8 cellular contexts compared by ENCODE assay signal in the genomic region with DNA sequence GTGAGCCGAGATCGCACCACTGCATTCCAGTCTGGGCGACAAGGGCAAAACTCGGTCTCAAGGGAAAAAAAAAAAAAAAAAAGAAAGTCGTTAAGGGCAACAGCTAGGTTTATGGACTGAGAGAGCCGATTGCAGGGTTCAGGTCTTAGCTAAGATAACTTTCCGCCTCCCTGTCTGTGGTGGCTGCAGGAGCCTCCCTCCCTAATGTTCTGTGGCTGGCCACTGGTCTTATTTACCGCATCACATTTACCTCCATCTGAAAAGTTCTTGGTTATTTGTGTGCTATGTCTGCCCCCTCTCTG. TPM values are rescaled to one million over a fixed set of nuclear protein-coding genes. Genes with fewer than 3 reads are reported as not detected.
DNase-seq lines count a peak whose midpoint lies in the region; ATAC-seq, FAIRE-seq and TF ChIP-seq lines count a peak whose summit lies in the region.

No MANE protein-coding gene starts in this region.

- H3K4me3 ChIP-seq in CD4-positive, alpha-beta memory T cell (ENCODE audit: low read length in 2 of 2): peak overlapping the region; percentile 70 to 86
- H3K4me3 ChIP-seq in MM.1S (ENCODE audit: low read length): peak overlapping the region; percentile 66
- H3K4me3 ChIP-seq in neural cell (ENCODE audit: low read length): peak overlapping the region; percentile 98

- no peaks in the 10 kb centered on the region for H3K36me3 Mint-ChIP-seq in CD4-positive, alpha-beta memory T cell
- H3K36me3 Mint-ChIP-seq in dendritic cell treated with granulocyte-macrophage colony-stimulating factor and Interleukin-4, amounts not matched to agents 40 ng/mL and 50 ng/mL, for 4 days (ENCODE audit: low read depth): peaks cover 6% of the 10 kb centered on the region

- peaks cover 30% of the 10 kb centered on the region for H3K79me2 ChIP-seq in MM.1S (ENCODE audit: low read length)
- peaks cover 29% of the 10 kb centered on the region for H3K79me2 ChIP-seq in neural cell (replicated peaks; ENCODE audit: insufficient read depth, low read length)

- H3F3A ChIP-seq in MM.1S (ENCODE audit: insufficient read depth, low read length): no peaks in the 10 kb centered on the region
- no peaks in the 10 kb centered on the region for H3F3A ChIP-seq in neural cell (ENCODE audit: insufficient read depth, low read length, poor library complexity, severe bottlenecking)

- H3K27me3 ChIP-seq in CD4-positive, alpha-beta memory T cell (ENCODE audit: insufficient read depth, low read length): no peaks in the 10 kb centered on the region
- H3K27me3 ChIP-seq in MM.1S (replicated peaks; ENCODE audit: insufficient read depth, low read length) (no peaks in the 10 kb centered on the region), neural cell (ENCODE audit: insufficient read depth, low read depth, low read length) (no peaks in the 10 kb centered on the region)

- no peak for TF ChIP-seq CTCF in MM.1S (IDR thresholded peaks at IDR 0.05; ENCODE audit: low read length)
- no peak for TF ChIP-seq CTCF in neural cell (IDR thresholded peaks at IDR 0.05; ENCODE audit: poor library complexity, severe bottlenecking)

- H3K9ac ChIP-seq in MM.1S (ENCODE audit: low read length): peak overlapping the region; percentile 70
- H3K9ac ChIP-seq in neural cell (ENCODE audit: low read length): peak overlapping the region; percentile 88

- H3K9me3 ChIP-seq in CD4-positive, alpha-beta memory T cell (ENCODE audit: control insufficient read depth in 1 of 2, low read length in 2 of 2): no peaks in the 10 kb centered on the region
- H3K9me3 ChIP-seq in MM.1S (replicated peaks; ENCODE audit: insufficient read depth, low read length): no peaks in the 10 kb centered on the region
- no peaks in the 10 kb centered on the region for H3K9me3 ChIP-seq in neural cell (ENCODE audit: low read length)

- no peak for DNase-seq in CD4-positive, alpha-beta memory T cell
- DNase-seq in MM.1S (no peak), iPS-NIHi7 (ENCODE audit: extremely low spot score) (no peak), GM12891 (ENCODE audit: insufficient read length, low spot score) (no peak), NCI-H2196 (lab: John Stamatoyannopoulos, UW; ENCODE audit: unreplicated experiment) (no peak)

- CTCF ChIA-PET in CD4-positive, alpha-beta memory T cell (lab: Charles Lee; ENCODE audit: partially characterized antibody): interaction anchor here (0.5 to 1.5 kb wide), 3 partner anchors 8 to 432 kb away, joined by 4 to 5 read pairs (median 4); no protein-coding TSS in a partner anchor

- peak overlapping the region in 6 of 7 donors; percentile 82 to 93 (median 90) for H3K27ac Mint-ChIP-seq in CD4-positive, alpha-beta memory T cell
- peak overlapping the region; percentile 90 for H3K27ac Mint-ChIP-seq in dendritic cell treated with granulocyte-macrophage colony-stimulating factor and Interleukin-4, amounts not matched to agents 40 ng/mL and 50 ng/mL, for 4 days

- peaks cover 11 to 37% (median 20%) of the 10 kb centered on the region in 4 donors for H3K4me1 Mint-ChIP-seq in CD4-positive, alpha-beta memory T cell
- H3K4me1 Mint-ChIP-seq in dendritic cell treated with granulocyte-macrophage colony-stimulating factor and Interleukin-4, amounts not matched to agents 40 ng/mL and 50 ng/mL, for 4 days (ENCODE audit: low read depth): peaks cover 68% of the 10 kb centered on the region

- H3K27ac ChIP-seq in CD4-positive, alpha-beta memory T cell (ENCODE audit: low read depth, low read length): peak overlapping the region; percentile 70
- H3K27ac ChIP-seq in MM.1S (ENCODE audit: low read length) (no peak overlapping the region), neural cell (ENCODE audit: low read length) (peak overlapping the region; percentile 79)

- H3K9me2 ChIP-seq in MM.1S (replicated peaks; ENCODE audit: insufficient read depth, low read length) (no peaks in the 10 kb centered on the region), neural cell (ENCODE audit: insufficient read depth, low read length) (no peaks in the 10 kb centered on the region)

- H3K36me3 ChIP-seq in CD4-positive, alpha-beta memory T cell (ENCODE audit: insufficient read depth, low read length): no peaks in the 10 kb centered on the region
- H3K36me3 ChIP-seq in MM.1S (replicated peaks; ENCODE audit: insufficient read depth, low read length) (no peaks in the 10 kb centered on the region), neural cell (ENCODE audit: insufficient read depth, low read length) (no peaks in the 10 kb centered on the region)

- H3K27me3 Mint-ChIP-seq in CD4-positive, alpha-beta memory T cell: no peaks in the 10 kb centered on the region
- no peaks in the 10 kb centered on the region for H3K27me3 Mint-ChIP-seq in dendritic cell treated with granulocyte-macrophage colony-stimulating factor and Interleukin-4, amounts not matched to agents 40 ng/mL and 50 ng/mL, for 4 days

- peak overlapping the region; percentile 82 for H2AFZ ChIP-seq in MM.1S (ENCODE audit: low read length)
- no peak overlapping the region for H2AFZ ChIP-seq in neural cell (ENCODE audit: low read depth, low read length)

- TF ChIP-seq POLR2A in GM12891 (IDR thresholded peaks at IDR 0.05; ENCODE audit: low read depth, low read length): no peak

- H3K4me1 ChIP-seq in CD4-positive, alpha-beta memory T cell (ENCODE audit: insufficient read depth, low read length): peaks cover 20% of the 10 kb centered on the region
- H3K4me1 ChIP-seq in MM.1S (ENCODE audit: low read length): peaks cover 13% of the 10 kb centered on the region; the same call in 1 of the 2 replicates

- peak overlapping the region; percentile 69 for H3K4me2 ChIP-seq in MM.1S (ENCODE audit: low read depth, low read length)
- H3K4me2 ChIP-seq in neural cell (ENCODE audit: low read length): peak overlapping the region; percentile 70

- no peak for TF ChIP-seq RAD21 in neural cell (conservative IDR thresholded peaks at IDR 0.05)

- TF ChIP-seq EP300 in neural cell (conservative IDR thresholded peaks at IDR 0.05; ENCODE audit: poor library complexity, severe bottlenecking): no peak

- POLR2A ChIA-PET in CD4-positive, alpha-beta memory T cell (lab: Charles Lee; ENCODE audit: partially characterized antibody): interaction anchor here (0.9 to 1.4 kb wide), 4 partner anchors 18 to 151 kb away, joined by 3 to 9 read pairs (median 5); a partner anchor contains a TSS

- intact Hi-C loops in CD4-positive, alpha-beta memory T cell (cut with micrococcal nuclease): loop anchor here (1.0 to 2.0 kb wide), 4 partner anchors 18 to 149 kb away; a partner anchor contains a TSS
- intact Hi-C loops in dendritic cell treated with granulocyte-macrophage colony-stimulating factor and Interleukin-4, amounts not matched to agents 40 ng/mL and 50 ng/mL, for 4 days (cut with micrococcal nuclease): loop anchor here (2.0 kb wide), 1 partner anchor 46 kb away; a partner anchor contains a TSS

- H4K20me1 ChIP-seq in MM.1S (ENCODE audit: insufficient read depth, low read length) (no peaks in the 10 kb centered on the region), neural cell (ENCODE audit: insufficient read depth) (no peaks in the 10 kb centered on the region)

- H3K9me3 Mint-ChIP-seq in CD4-positive, alpha-beta memory T cell: no peaks in the 10 kb centered on the region
- H3K9me3 Mint-ChIP-seq in dendritic cell treated with granulocyte-macrophage colony-stimulating factor and Interleukin-4, amounts not matched to agents 40 ng/mL and 50 ng/mL, for 4 days: no peaks in the 10 kb centered on the region

- ATAC-seq in HG02981 (IDR thresholded peaks at IDR 0.05; ENCODE audit: unreplicated experiment): no peak

- H3K4me3 Mint-ChIP-seq in CD4-positive, alpha-beta memory T cell: peak overlapping the region; percentile 75 to 87 (median 86)
- H3K4me3 Mint-ChIP-seq in dendritic cell treated with granulocyte-macrophage colony-stimulating factor and Interleukin-4, amounts not matched to agents 40 ng/mL and 50 ng/mL, for 4 days: peak overlapping the region; percentile 89

- FAIRE-seq in GM12891 (lab: Jason Lieb, UNC): no peak

TF ChIP-seq in neural cell, 6 proteins besides CTCF, POLR2A, EP300 and RAD21 (continues in another document):
- TF ChIP-seq TAF1 (IDR thresholded peaks at IDR 0.05; ENCODE audit: low read depth): no peak
- TF ChIP-seq SMC3 (conservative IDR thresholded peaks at IDR 0.05; ENCODE audit: poor library complexity): no peak

TF ChIP-seq in GM12891, 5 proteins besides CTCF, POLR2A, EP300 and RAD21:
- TF ChIP-seq SPI1 (IDR thresholded peaks at IDR 0.05; ENCODE audit: low read depth, low read length): no peak
- no peak for TF ChIP-seq POLR2AphosphoS5 (IDR thresholded peaks at IDR 0.05; ENCODE audit: low read depth, low read length)
- TF ChIP-seq POU2F2 (IDR thresholded peaks at IDR 0.05; ENCODE audit: low read depth, low read length): no peak
- no peak for TF ChIP-seq TAF1 (IDR thresholded peaks at IDR 0.05; ENCODE audit: low read depth, low read length)
- no peak for TF ChIP-seq PAX5 (IDR thresholded peaks at IDR 0.05; ENCODE audit: insufficient read depth, low read length, severe bottlenecking)

RNA-seq across cellular contexts. Expression of a gene that starts 0.7 kb away (rescaled TPM):
- total RNA-seq in CD4-positive, alpha-beta memory T cell: 10 to 100 TPM; 19.6 to 20.8 TPM
- polyA plus RNA-seq in CD4-positive, alpha-beta memory T cell: 1 to 10 TPM in 1 of 2 donors, not detected in 1; 1.7 TPM
- polyA plus RNA-seq in neural cell: 10.4 and 14.4 TPM in 2 replicates
- 14.0 and 14.4 TPM in 2 replicates for polyA minus RNA-seq in neural cell
- 2.4 TPM for polyA plus RNA-seq in GM12891 (2012; ENCODE audit: low read depth, missing spikeins)

RNA-seq across cellular contexts. Expression of a gene that starts 45.9 kb away (rescaled TPM):
- 10 to 100 TPM; 13.4 to 14.8 TPM for total RNA-seq in CD4-positive, alpha-beta memory T cell
- polyA plus RNA-seq in CD4-positive, alpha-beta memory T cell: 1 to 10 TPM; 4.4 to 7.8 TPM
- 4.7 and 8.0 TPM in 2 replicates for polyA plus RNA-seq in neural cell
- 14.6 TPM in 2 replicates for polyA minus RNA-seq in neural cell
- polyA plus RNA-seq in GM12891 (2012; ENCODE audit: low read depth, missing spikeins): 2.0 TPM
